ENCODE assay signal across 20 cellular contexts in genomic region chr10:8489823-8490222, GRCh38.
A peak's percentile ranks its signal among the peaks of the same experiment; 100 is the strongest.
DNase-seq lines count a peak whose midpoint lies in the region; FAIRE-seq and TF ChIP-seq lines count a peak whose summit lies in the region.
"Had no signal": no experiment of that assay in that cellular context is flagged by ENCODE, and none has a peak within 500 bp of the region (broad histone marks: within the 10 kb centered on the region; RNA-seq: fewer than 3 reads in every experiment).

No MANE protein-coding gene starts in this region.

- no peak overlapping the region for H3K4me3 ChIP-seq in SK-N-SH (ENCODE audit: low read depth in 2 of 2, low read length in 1 of 2)
- H3K4me3 ChIP-seq in mesendoderm (ENCODE audit: low read length), result no peak overlapping the region
- H3K4me3 ChIP-seq in small intestine (ENCODE audit: low read depth in 1 of 2, low read length in 2 of 2), result no peak overlapping the region
- H3K4me3 ChIP-seq: BLaER1 treated with 17β-estradiol and CSF1 and Interleukin-3, amounts not matched to agents 10 nM and 100 nM; GM23338 had no signal

- H3K79me2 ChIP-seq in SK-N-SH (ENCODE audit: insufficient read depth), result no peaks in the 10 kb centered on the region
- H3K79me2 ChIP-seq in mesendoderm (ENCODE audit: control insufficient read depth, insufficient read depth, low read length), result no peaks in the 10 kb centered on the region

- H3K9me2 ChIP-seq in SK-N-SH, result no peaks in the 10 kb centered on the region

- H3F3A ChIP-seq in SK-N-SH (replicated peaks; ENCODE audit: insufficient read depth), result no peaks in the 10 kb centered on the region

- no peak overlapping the region for H3K9ac ChIP-seq in SK-N-SH
- no peak overlapping the region for H3K9ac ChIP-seq in mesendoderm (ENCODE audit: low read length)
- H3K9ac ChIP-seq: BLaER1 treated with 17β-estradiol and CSF1 and Interleukin-3, amounts not matched to agents 10 nM and 100 nM had no signal

- FAIRE-seq in small intestine (lab: Jason Lieb, UNC), result no peak
- FAIRE-seq: D721Med, GM12891, GM18507 had no signal

- no peak overlapping the region for H4K8ac ChIP-seq in mesendoderm (ENCODE audit: low read depth, low read length)

- H3K9me3 Mint-ChIP-seq in activated naive CD4-positive, alpha-beta T cell treated with anti-CD3 and anti-CD28 coated beads, Interleukin-2, amount 50 U/mL, for 24 hours, result no peaks in the 10 kb centered on the region
- H3K9me3 Mint-ChIP-seq: CD4-positive, alpha-beta T cell; CD8-positive, alpha-beta memory T cell; GM23338; H9 had no signal

- H3K36me3 ChIP-seq in SK-N-SH (replicated peaks in 1 of 2; ENCODE audit: control insufficient read depth in 1 of 2, insufficient read depth in 2 of 2, low read length in 1 of 2), result no peaks in the 10 kb centered on the region
- no peaks in the 10 kb centered on the region for H3K36me3 ChIP-seq in mesendoderm (ENCODE audit: control insufficient read depth, insufficient read depth, low read length)
- H3K36me3 ChIP-seq in small intestine (ENCODE audit: control insufficient read depth in 2 of 2, insufficient read depth in 2 of 2, low read length in 2 of 2), result no peaks in the 10 kb centered on the region
- H3K36me3 ChIP-seq: BLaER1 treated with 17β-estradiol and CSF1 and Interleukin-3, amounts not matched to agents 10 nM and 100 nM had no signal

- peak in 1 of 2 experiments; percentile 99; a peak in 2 of 4 replicates for TF ChIP-seq EP300 in SK-N-SH (IDR thresholded peaks at IDR 0.05; ENCODE audit: borderline replicate concordance in 1 of 2, low read depth in 1 of 2, low read length in 1 of 2)

- 35% methylated on average over 6 of the region's 6 CpGs for WGBS in SK-N-SH (ENCODE audit: low lambda C conversion rate)
- WGBS in mesendoderm (ENCODE audit: extremely low coverage, insufficient coverage, low lambda C conversion rate), result no CpG with 5 or more reads among the region's 6 CpGs
- 45 to 67% (median 63%) methylated on average over 6 of the region's 6 CpGs for WGBS in small intestine, 3 donors

- no peak overlapping the region for H2BK15ac ChIP-seq in mesendoderm (replicated peaks; ENCODE audit: low read depth)

- peaks cover 0 to 2% of the 10 kb centered on the region in 2 experiments; a peak in 2 of 4 replicates for H3K4me1 ChIP-seq in SK-N-SH (ENCODE audit: control insufficient read depth in 1 of 2, insufficient read depth in 2 of 2, low read depth in 1 of 2, low read length in 1 of 2)
- H3K4me1 ChIP-seq in mesendoderm (ENCODE audit: control insufficient read depth, low read depth, low read length), result no peaks in the 10 kb centered on the region
- no peaks in the 10 kb centered on the region for H3K4me1 ChIP-seq in small intestine (ENCODE audit: control insufficient read depth in 2 of 2, insufficient read depth in 1 of 2, low read depth in 1 of 2, low read length in 1 of 2)
- H3K4me1 ChIP-seq: BLaER1 treated with 17β-estradiol and CSF1 and Interleukin-3, amounts not matched to agents 10 nM and 100 nM had no signal

- POLR2A ChIA-PET in SK-N-SH (lab: Yijun Ruan, JAX) (interaction anchor here (0.9 to 1.0 kb wide), 2 partner anchors 429 to 444 kb away, joined by 3 read pairs; no protein-coding TSS in a partner anchor), GM10248 (lab: Yijun Ruan, JAX) (no interaction called here)

- peak overlapping the region; percentile 63 for H3K27ac Mint-ChIP-seq in activated naive CD4-positive, alpha-beta T cell treated with anti-CD3 and anti-CD28 coated beads, Interleukin-2, amount 50 U/mL, for 24 hours
- H3K27ac Mint-ChIP-seq: B cell; CD14-positive monocyte; CD4-positive, alpha-beta T cell; CD8-positive, alpha-beta memory T cell; GM23338; H9 had no signal

- H3K27me3 ChIP-seq in SK-N-SH (ENCODE audit: insufficient read depth), result no peaks in the 10 kb centered on the region
- H3K27me3 ChIP-seq in mesendoderm (ENCODE audit: insufficient read depth, low read length, poor library complexity), result no peaks in the 10 kb centered on the region
- no peaks in the 10 kb centered on the region for H3K27me3 ChIP-seq in small intestine (ENCODE audit: control insufficient read depth in 2 of 2, insufficient read depth in 2 of 2, low read length in 2 of 2)
- H3K27me3 ChIP-seq: BLaER1 treated with 17β-estradiol and CSF1 and Interleukin-3, amounts not matched to agents 10 nM and 100 nM had no signal

- H3K23ac ChIP-seq in mesendoderm (ENCODE audit: low read length), result no peak overlapping the region

- TF ChIP-seq CTCF in SK-N-SH (IDR thresholded peaks at IDR 0.05) (no peak), GM10248 (IDR thresholded peaks at IDR 0.05; ENCODE audit: control extremely low read depth, extremely low read depth, low read depth, missing control alignments) (no peak)

- no peak for DNase-seq in activated naive CD4-positive, alpha-beta T cell treated with anti-CD3 and anti-CD28 coated beads, Interleukin-2, amount 50 U/mL, for 16 hours
- DNase-seq in SK-N-SH (peak; percentile 81), mesendoderm (peak; percentile 57), GM10248 (ENCODE audit: extremely low spot score) (no peak), small intestine (no peak)
- DNase-seq: CD4-positive, alpha-beta T cell; CD8-positive, alpha-beta memory T cell; DMS 273 treated with DMSO at 0.1 percent for 48 hours; DMS79; EL; GDM1; H9 had no signal

- H2BK120ac ChIP-seq in mesendoderm (ENCODE audit: low read depth, low read length), result no peak overlapping the region

- CTCF ChIA-PET in SK-N-SH (lab: Yijun Ruan, JAX) (interaction anchor here (0.6 to 1.6 kb wide), 3 partner anchors 25 to 431 kb away, joined by 3 to 4 read pairs (median 4); no protein-coding TSS in a partner anchor), GM10248 (lab: Yijun Ruan, JAX) (no interaction called here)

- TF ChIP-seq RAD21 in SK-N-SH (IDR thresholded peaks at IDR 0.05; ENCODE audit: low read length), result peak; percentile 49

- H4K5ac ChIP-seq in mesendoderm (ENCODE audit: low read length), result no peak overlapping the region

- no peaks in the 10 kb centered on the region for H3K27me3 Mint-ChIP-seq in activated naive CD4-positive, alpha-beta T cell treated with anti-CD3 and anti-CD28 coated beads, Interleukin-2, amount 50 U/mL, for 24 hours
- H3K27me3 Mint-ChIP-seq: B cell had no signal

- no peak overlapping the region for H3K56ac ChIP-seq in mesendoderm (ENCODE audit: low read length)

- H2BK5ac ChIP-seq in mesendoderm (ENCODE audit: low read length), result no peak overlapping the region

- H3K4me2 ChIP-seq in SK-N-SH (no peak overlapping the region), mesendoderm (ENCODE audit: low read length) (no peak overlapping the region)
- H3K4me2 ChIP-seq: BLaER1 treated with 17β-estradiol and CSF1 and Interleukin-3, amounts not matched to agents 10 nM and 100 nM; GM23338 had no signal

- no peaks in the 10 kb centered on the region for H4K20me1 ChIP-seq in SK-N-SH (ENCODE audit: insufficient read depth)
- H4K20me1 ChIP-seq: BLaER1 treated with 17β-estradiol and CSF1 and Interleukin-3, amounts not matched to agents 10 nM and 100 nM had no signal

- H3K18ac ChIP-seq in mesendoderm (ENCODE audit: low read length), result no peak overlapping the region

- no peak overlapping the region for H2AFZ ChIP-seq in SK-N-SH (ENCODE audit: low read depth)
- H2AFZ ChIP-seq: GM23338 had no signal

- no peaks in the 10 kb centered on the region for H3K79me1 ChIP-seq in mesendoderm (ENCODE audit: low read length)

- H3K4me1 Mint-ChIP-seq in activated naive CD4-positive, alpha-beta T cell treated with anti-CD3 and anti-CD28 coated beads, Interleukin-2, amount 50 U/mL, for 24 hours, result no peaks in the 10 kb centered on the region
- H3K4me1 Mint-ChIP-seq: B cell; CD14-positive monocyte; CD8-positive, alpha-beta memory T cell had no signal

- H3K9me3 ChIP-seq in SK-N-SH (no peaks in the 10 kb centered on the region), small intestine (ENCODE audit: control insufficient read depth, low read depth) (no peaks in the 10 kb centered on the region)

- H3K4me3 Mint-ChIP-seq in activated naive CD4-positive, alpha-beta T cell treated with anti-CD3 and anti-CD28 coated beads, Interleukin-2, amount 50 U/mL, for 24 hours, result no peak overlapping the region
- H3K4me3 Mint-ChIP-seq: B cell; CD14-positive monocyte; CD4-positive, alpha-beta T cell; CD8-positive, alpha-beta memory T cell; GM23338; H9 had no signal

- H2AK5ac ChIP-seq in mesendoderm (ENCODE audit: low read length), result no peak overlapping the region

- no peaks in the 10 kb centered on the region for H3K36me3 Mint-ChIP-seq in activated naive CD4-positive, alpha-beta T cell treated with anti-CD3 and anti-CD28 coated beads, Interleukin-2, amount 50 U/mL, for 24 hours
- H3K36me3 Mint-ChIP-seq: CD14-positive monocyte; CD8-positive, alpha-beta memory T cell had no signal

- no peak overlapping the region for H3K4ac ChIP-seq in mesendoderm (ENCODE audit: low read depth, low read length)

- H3K27ac ChIP-seq in SK-N-SH (ENCODE audit: low read depth in 2 of 2, low read length in 1 of 2) (peak overlapping the region in 1 of 2 experiments; percentile 84; a peak in 2 of 4 replicates), mesendoderm (ENCODE audit: low read depth, low read length) (no peak overlapping the region), small intestine (ENCODE audit: low read depth in 1 of 2, low read length in 1 of 2) (no peak overlapping the region)
- H3K27ac ChIP-seq: BLaER1 treated with 17β-estradiol and CSF1 and Interleukin-3, amounts not matched to agents 10 nM and 100 nM had no signal

TF ChIP-seq in SK-N-SH, 30 proteins besides CTCF, POLR2A, EP300 and RAD21 (continues in another document):
- TF ChIP-seq GATA2 (CRISPR knock-in tag; IDR thresholded peaks at IDR 0.05) (peak; percentile 99), FOSL2 (IDR thresholded peaks at IDR 0.05; ENCODE audit: borderline replicate concordance, low read depth) (no peak), SMC3 (IDR thresholded peaks at IDR 0.05; ENCODE audit: low read depth, low read length) (no peak), NFIC (IDR thresholded peaks at IDR 0.05; ENCODE audit: borderline replicate concordance) (no peak)

Comparison
In these comparisons a context has a peak if more than half of its experiments do, and no peak if none do; other contexts are left out.
1. DNase-seq: peak in SK-N-SH (single experiment) and mesendoderm (single experiment); none in activated naive CD4-positive, alpha-beta T cell treated with anti-CD3 and anti-CD28 coated beads, Interleukin-2, amount 50 U/mL, for 16 hours (single experiment), GM10248 (single experiment) and small intestine (single experiment).